ENCODE assay signal across 16 cellular contexts in genomic region chr15:78364233-78364632, GRCh38.
DNase-seq lines count a peak whose midpoint lies in the region; ATAC-seq lines count a peak whose summit lies in the region.
"Had no signal": no experiment of that assay in that cellular context is flagged by ENCODE, and none has a peak within 500 bp of the region (broad histone marks: within the 10 kb centered on the region; RNA-seq: fewer than 3 reads in every experiment).

No MANE protein-coding gene starts in this region.

- peaks cover 18% of the 10 kb centered on the region for H3K27me3 ChIP-seq in adipocyte (replicated peaks; ENCODE audit: control insufficient read depth, insufficient read depth, low read length)
- H3K27me3 ChIP-seq: heart left ventricle had no signal

- no peaks in the 10 kb centered on the region for H3K36me3 ChIP-seq in adipocyte (ENCODE audit: control insufficient read depth, insufficient read depth, low read length, severe bottlenecking)
- H3K36me3 ChIP-seq: HAP-1, heart left ventricle had no signal

- no peak overlapping the region for H3K27ac ChIP-seq in substantia nigra (ENCODE audit: low read depth, low read length, poor library complexity, severe bottlenecking)
- H3K27ac ChIP-seq: heart left ventricle had no signal

- no peak for ATAC-seq in HG02588 (IDR thresholded peaks at IDR 0.05; ENCODE audit: unreplicated experiment)
- ATAC-seq: activated CD8-positive, alpha-beta memory T cell treated with anti-CD3 and anti-CD28 coated beads, Interleukin-2, amount 10 ng/mL, durations not matched to agents 7 days and 5 days; heart left ventricle; K562 had no signal

- no peaks in the 10 kb centered on the region for H3K9me3 ChIP-seq in adipocyte (ENCODE audit: control insufficient read depth, low read length)
- H3K9me3 ChIP-seq: HAP-1, heart left ventricle had no signal

- no peak overlapping the region for H3K9ac ChIP-seq in adipocyte (ENCODE audit: low read length)

- peak; percentile 66 for DNase-seq in DMS53 (lab: John Stamatoyannopoulos, UW)
- DNase-seq in DMS53 treated with DMSO at 0.1 percent for 48 hours (lab: John Stamatoyannopoulos, UW; ENCODE audit: unreplicated experiment) = no peak
- DNase-seq in adipocyte (ENCODE audit: low read depth) = peak; percentile 86
- DNase-seq in hypothalamus (lab: John Stamatoyannopoulos, UW) = peak in 38 of 51 donors; percentile 15 to 85 (median 57)
- DNase-seq in substantia nigra (lab: John Stamatoyannopoulos, UW) = peak in 46 of 49 donors; percentile 8 to 87 (median 62)
- DNase-seq in hepatic stellate cell (ENCODE audit: low spot score) = no peak
- no peak for DNase-seq in NOMO-1 treated with dmso at 0.1 percent for 144 hours (lab: John Stamatoyannopoulos, UW; ENCODE audit: unreplicated experiment)
- DNase-seq: 8988T; activated CD8-positive, alpha-beta memory T cell treated with anti-CD3 and anti-CD28 coated beads, Interleukin-2, amount 10 ng/mL, durations not matched to agents 7 days and 5 days; activated naive CD4-positive, alpha-beta T cell treated with Interleukin-2 at 50 U/mL for 16 hours; NCI-H146; stimulated activated naive CD4-positive, alpha-beta T cell treated with Interleukin-2 at 50 U/mL for 16 hours had no signal

- no peak overlapping the region for H3K4me3 ChIP-seq in adipocyte (ENCODE audit: low read length)
- H3K4me3 ChIP-seq: HAP-1, heart left ventricle, K562 had no signal

- no peaks in the 10 kb centered on the region for H3K4me1 ChIP-seq in adipocyte (ENCODE audit: control insufficient read depth, insufficient read depth, low read length)
- H3K4me1 ChIP-seq: HAP-1 had no signal

Comparison
In these comparisons a context has a peak if more than half of its experiments do, and no peak if none do; other contexts are left out.
1. DNase-seq: peak in DMS53 (single experiment), adipocyte (single experiment), hypothalamus (38 of 51) and substantia nigra (46 of 49); none in DMS53 treated with DMSO at 0.1 percent for 48 hours (single experiment), hepatic stellate cell (single experiment) and NOMO-1 treated with dmso at 0.1 percent for 144 hours (single experiment).